Comparison of ENCODE assay signal across 9 cellular contexts in the genomic region with DNA sequence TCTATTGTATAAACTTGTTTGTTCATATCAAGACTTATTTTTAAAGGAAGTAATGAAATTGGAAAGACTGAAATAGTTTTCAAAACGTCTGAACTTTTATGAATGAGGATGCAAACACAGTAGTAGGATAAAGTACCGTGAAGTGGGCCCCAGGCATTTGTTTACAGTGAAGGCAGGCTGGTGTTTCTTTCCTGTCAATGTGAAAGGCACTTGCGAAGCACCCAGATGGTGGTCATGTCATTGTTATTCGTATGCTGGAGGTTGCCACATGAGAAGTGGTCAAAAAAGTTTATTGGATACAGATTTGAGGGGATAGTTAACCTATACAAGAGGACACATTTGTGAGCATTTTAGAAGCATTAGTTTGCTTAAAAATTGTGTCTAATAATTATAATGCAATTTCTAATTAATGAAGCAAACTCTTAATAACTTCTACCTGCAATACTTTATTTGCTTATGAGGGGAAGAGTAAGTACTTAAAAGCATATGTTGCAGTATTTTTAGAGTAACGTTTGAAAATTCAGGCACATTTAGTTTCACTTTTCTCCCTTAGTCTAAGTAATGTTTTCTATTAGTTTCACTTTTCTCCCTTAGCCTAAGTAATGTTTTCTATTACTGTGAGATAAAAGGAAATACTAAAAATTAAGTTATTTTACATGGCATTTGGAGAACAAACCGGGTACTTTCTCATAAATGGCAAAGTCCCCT.
DNase-seq lines count a peak whose midpoint lies in the region; ATAC-seq lines count a peak whose summit lies in the region.
"Had no signal": no experiment of that assay in that cellular context is flagged by ENCODE, and none has a peak within 500 bp of the region (broad histone marks: within the 10 kb centered on the region; RNA-seq: fewer than 3 reads in every experiment).

No MANE protein-coding gene starts in this region.

- H3K9me2 ChIP-seq in GM23248 (ENCODE audit: insufficient read depth), result no peaks in the 10 kb centered on the region

- H3K4me1 ChIP-seq in GM23248 (ENCODE audit: insufficient read depth), result peaks cover 24% of the 10 kb centered on the region

- no peaks in the 10 kb centered on the region for H3K27me3 Mint-ChIP-seq in activated naive CD8-positive, alpha-beta T cell treated with anti-CD3 and anti-CD28 coated beads, Interleukin-2, amount 50 U/mL, for 24 hours
- H3K27me3 Mint-ChIP-seq in memory B cell, result no peaks in the 10 kb centered on the region

- H3K4me2 ChIP-seq in GM23248 (ENCODE audit: unreplicated experiment), result peak overlapping the region; percentile 93

- no peaks in the 10 kb centered on the region for H4K20me1 ChIP-seq in GM23248 (ENCODE audit: insufficient read depth)

- no peaks in the 10 kb centered on the region for H3K36me3 ChIP-seq in GM23248 (ENCODE audit: low read depth)

- peak overlapping the region; percentile 63 for H3K4me3 Mint-ChIP-seq in activated naive CD8-positive, alpha-beta T cell treated with anti-CD3 and anti-CD28 coated beads, Interleukin-2, amount 50 U/mL, for 24 hours
- peak overlapping the region; percentile 77 for H3K4me3 Mint-ChIP-seq in memory B cell

- no peaks in the 10 kb centered on the region for H3K79me2 ChIP-seq in GM23248 (ENCODE audit: insufficient read depth)

- DNase-seq in AG08396 (ENCODE audit: low spot score) (peak; percentile 52), GM23248 (peak; percentile 53), memory B cell (ENCODE audit: low spot score in 2 of 2) (no peak), posterior vena cava (ENCODE audit: low spot score) (no peak), substantia nigra (lab: John Stamatoyannopoulos, UW) (no peak), occipital lobe (lab: John Stamatoyannopoulos, UW) (no peak)
- DNase-seq in activated naive CD8-positive, alpha-beta T cell treated with anti-CD3 and anti-CD28 coated beads, Interleukin-2, amount 50 U/mL, for 24 hours, result no peak

- H3K27ac ChIP-seq in GM23248 (peak overlapping the region; percentile 51), substantia nigra (ENCODE audit: low read depth, low read length, poor library complexity, severe bottlenecking) (no peak overlapping the region)
- H3K27ac ChIP-seq: HL-60 had no signal

- no peaks in the 10 kb centered on the region for H3K27me3 ChIP-seq in GM23248 (replicated peaks; ENCODE audit: insufficient read depth)

- WGBS in GM23248 (ENCODE audit: low coverage in 1 of 2, low lambda C conversion rate in 2 of 2, missing lambda C conversion rate in 2 of 2), 2 experiments, result 1 to 5% methylated on average over 6 of the region's 6 CpGs

- peak overlapping the region; percentile 84 for H2AFZ ChIP-seq in GM23248

- peaks cover 37% of the 10 kb centered on the region for H3K36me3 Mint-ChIP-seq in activated naive CD8-positive, alpha-beta T cell treated with anti-CD3 and anti-CD28 coated beads, Interleukin-2, amount 50 U/mL, for 24 hours (ENCODE audit: low read depth)
- H3K36me3 Mint-ChIP-seq in memory B cell, result peaks cover 2% of the 10 kb centered on the region

- peaks cover 45% of the 10 kb centered on the region for H3K4me1 Mint-ChIP-seq in activated naive CD8-positive, alpha-beta T cell treated with anti-CD3 and anti-CD28 coated beads, Interleukin-2, amount 50 U/mL, for 24 hours
- peaks cover 9% of the 10 kb centered on the region for H3K4me1 Mint-ChIP-seq in memory B cell

- H3K9ac ChIP-seq in GM23248, result peak overlapping the region; percentile 67

- H3K27ac Mint-ChIP-seq in activated naive CD8-positive, alpha-beta T cell treated with anti-CD3 and anti-CD28 coated beads, Interleukin-2, amount 50 U/mL, for 24 hours, result peak overlapping the region; percentile 78
- H3K27ac Mint-ChIP-seq in memory B cell, result peak overlapping the region; percentile 84

- intact Hi-C loops in posterior vena cava (cut with DNase I), result no loop called here

- H3K4me3 ChIP-seq in GM23248, result peak overlapping the region; percentile 70

- no peak for ATAC-seq in activated naive CD8-positive, alpha-beta T cell treated with anti-CD3 and anti-CD28 coated beads, Interleukin-2, amount 50 U/mL, for 24 hours
- ATAC-seq in memory B cell (ENCODE audit: low read depth) (no peak), GM21367 (IDR thresholded peaks at IDR 0.05; ENCODE audit: unreplicated experiment) (no peak)

- peaks cover 14% of the 10 kb centered on the region; the same call in 1 of the 2 replicates for H3F3A ChIP-seq in GM23248 (ENCODE audit: insufficient read depth)

- H3K9me3 ChIP-seq in GM23248 (ENCODE audit: low read depth), result no peaks in the 10 kb centered on the region

- in situ Hi-C loops in GM23248 (cut with MboI), result no loop called here

- H3K9me3 Mint-ChIP-seq in activated naive CD8-positive, alpha-beta T cell treated with anti-CD3 and anti-CD28 coated beads, Interleukin-2, amount 50 U/mL, for 24 hours, result no peaks in the 10 kb centered on the region
- no peaks in the 10 kb centered on the region for H3K9me3 Mint-ChIP-seq in memory B cell

Comparison
In these comparisons a context has a peak if more than half of its experiments do, and no peak if none do; other contexts are left out.
1. DNase-seq: peak in AG08396 (single experiment) and GM23248 (single experiment); none in activated naive CD8-positive, alpha-beta T cell treated with anti-CD3 and anti-CD28 coated beads, Interleukin-2, amount 50 U/mL, for 24 hours (single experiment), memory B cell (0 of 2), posterior vena cava (single experiment), substantia nigra (0 of 49) and occipital lobe (single experiment).